13 cellular contexts compared by ENCODE assay signal in the genomic region with DNA sequence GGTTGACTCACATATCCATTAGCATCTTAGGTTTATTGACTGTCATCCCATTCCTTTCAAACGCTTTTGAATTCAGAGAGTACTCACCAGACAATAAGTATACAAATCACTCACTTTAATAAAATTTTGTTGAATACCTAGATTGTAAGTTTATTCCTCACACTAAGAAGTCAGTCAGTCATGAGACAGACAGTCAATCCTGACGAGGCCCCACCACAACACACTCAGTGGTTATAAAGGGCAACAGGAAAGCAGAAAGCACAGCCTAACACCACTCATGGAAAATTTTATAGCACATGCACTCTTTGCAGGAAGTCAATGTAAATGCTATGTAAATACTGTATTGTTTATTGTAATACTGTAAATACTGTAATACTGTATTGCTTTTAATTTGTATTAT.
DNase-seq lines count a peak whose midpoint lies in the region; ATAC-seq lines count a peak whose summit lies in the region.
"Had no signal": no experiment of that assay in that cellular context is flagged by ENCODE, and none has a peak within 500 bp of the region (broad histone marks: within the 10 kb centered on the region; RNA-seq: fewer than 3 reads in every experiment).

No MANE protein-coding gene starts in this region.

- POLR2A ChIA-PET in activated CD4-positive, alpha-beta memory T cell treated with anti-CD3 and anti-CD28 coated beads for 36 hours (lab: Charles Lee), result no interaction called here
- POLR2A ChIA-PET in activated CD4-positive, alpha-beta memory T cell treated with anti-CD3 and anti-CD28 coated beads, Interleukin-2, amount 10 ng/mL, durations not matched to agents 7 days and 5 days (lab: Charles Lee), result no interaction called here
- POLR2A ChIA-PET in activated CD8-positive, alpha-beta T cell treated with anti-CD3 and anti-CD28 coated beads, Interleukin-2, amount 10 ng/mL, durations not matched to agents 7 days and 5 days (lab: Charles Lee), result no interaction called here

- intact Hi-C loops in activated CD4-positive, alpha-beta memory T cell treated with anti-CD3 and anti-CD28 coated beads for 36 hours (cut with micrococcal nuclease), result no loop called here

- CTCF ChIA-PET in activated CD4-positive, alpha-beta memory T cell treated with anti-CD3 and anti-CD28 coated beads for 36 hours (lab: Charles Lee), result no interaction called here
- CTCF ChIA-PET in activated CD4-positive, alpha-beta memory T cell treated with anti-CD3 and anti-CD28 coated beads, Interleukin-2, amount 10 ng/mL, durations not matched to agents 7 days and 5 days (lab: Charles Lee), result no interaction called here
- CTCF ChIA-PET in activated CD8-positive, alpha-beta T cell treated with anti-CD3 and anti-CD28 coated beads, Interleukin-2, amount 10 ng/mL, durations not matched to agents 7 days and 5 days (lab: Charles Lee), result no interaction called here

- no peaks in the 10 kb centered on the region for H3K9me3 Mint-ChIP-seq in activated CD4-positive, alpha-beta memory T cell treated with anti-CD3 and anti-CD28 coated beads for 36 hours
- H3K9me3 Mint-ChIP-seq in activated CD4-positive, alpha-beta memory T cell treated with anti-CD3 and anti-CD28 coated beads, Interleukin-2, amount 10 ng/mL, durations not matched to agents 7 days and 5 days, result no peaks in the 10 kb centered on the region
- no peaks in the 10 kb centered on the region for H3K9me3 Mint-ChIP-seq in activated CD8-positive, alpha-beta T cell treated with anti-CD3 and anti-CD28 coated beads, Interleukin-2, amount 10 ng/mL, durations not matched to agents 7 days and 5 days (ENCODE audit: insufficient read depth)
- H3K9me3 Mint-ChIP-seq: neural crest cell, WTC11 had no signal

- no peak overlapping the region for H3K4me3 Mint-ChIP-seq in activated CD4-positive, alpha-beta memory T cell treated with anti-CD3 and anti-CD28 coated beads for 36 hours
- no peak overlapping the region for H3K4me3 Mint-ChIP-seq in activated CD4-positive, alpha-beta memory T cell treated with anti-CD3 and anti-CD28 coated beads, Interleukin-2, amount 10 ng/mL, durations not matched to agents 7 days and 5 days
- no peak overlapping the region for H3K4me3 Mint-ChIP-seq in activated CD8-positive, alpha-beta T cell treated with anti-CD3 and anti-CD28 coated beads, Interleukin-2, amount 10 ng/mL, durations not matched to agents 7 days and 5 days
- H3K4me3 Mint-ChIP-seq: neural crest cell, WTC11 had no signal

- ATAC-seq in activated CD8-positive, alpha-beta T cell treated with anti-CD3 and anti-CD28 coated beads, Interleukin-2, amount 10 ng/mL, durations not matched to agents 7 days and 5 days, result peak; percentile 63
- no peak for ATAC-seq in HG03378 (IDR thresholded peaks at IDR 0.05; ENCODE audit: unreplicated experiment)
- no peak for ATAC-seq in esophagus mucosa
- ATAC-seq: WTC11 had no signal

- no peaks in the 10 kb centered on the region for H3K27me3 Mint-ChIP-seq in activated CD4-positive, alpha-beta memory T cell treated with anti-CD3 and anti-CD28 coated beads for 36 hours
- no peaks in the 10 kb centered on the region for H3K27me3 Mint-ChIP-seq in activated CD4-positive, alpha-beta memory T cell treated with anti-CD3 and anti-CD28 coated beads, Interleukin-2, amount 10 ng/mL, durations not matched to agents 7 days and 5 days
- no peaks in the 10 kb centered on the region for H3K27me3 Mint-ChIP-seq in activated CD8-positive, alpha-beta T cell treated with anti-CD3 and anti-CD28 coated beads, Interleukin-2, amount 10 ng/mL, durations not matched to agents 7 days and 5 days (ENCODE audit: low read depth)

- DNase-seq in activated CD4-positive, alpha-beta memory T cell treated with anti-CD3 and anti-CD28 coated beads for 36 hours, result peak; percentile 67
- DNase-seq in activated CD4-positive, alpha-beta memory T cell treated with anti-CD3 and anti-CD28 coated beads, Interleukin-2, amount 10 ng/mL, durations not matched to agents 7 days and 5 days, result no peak
- DNase-seq in LHCN-M2 (ENCODE audit: low read depth), result peak; percentile 17
- no peak for DNase-seq in activated CD8-positive, alpha-beta T cell treated with anti-CD3 and anti-CD28 coated beads, Interleukin-2, amount 10 ng/mL, durations not matched to agents 7 days and 5 days
- peak; percentile 29 for DNase-seq in stimulated activated CD4-positive, alpha-beta T cell treated with anti-CD3 and anti-CD28 coated beads, Interleukin-4, amount 100 ng/mL, for 24 hours
- DNase-seq in ureter (ENCODE audit: low spot score), result no peak
- DNase-seq: esophagus squamous epithelium; NK-92 treated with Interleukin-12 subunit alpha and Interleukin-12 subunit beta, amount 100 ng/mL, for 24 hours; right lobe of liver had no signal

- H3K4me1 Mint-ChIP-seq in activated CD4-positive, alpha-beta memory T cell treated with anti-CD3 and anti-CD28 coated beads for 36 hours (ENCODE audit: low read depth), result peaks cover 11% of the 10 kb centered on the region
- peaks cover 6% of the 10 kb centered on the region for H3K4me1 Mint-ChIP-seq in activated CD4-positive, alpha-beta memory T cell treated with anti-CD3 and anti-CD28 coated beads, Interleukin-2, amount 10 ng/mL, durations not matched to agents 7 days and 5 days
- peaks cover 5% of the 10 kb centered on the region for H3K4me1 Mint-ChIP-seq in activated CD8-positive, alpha-beta T cell treated with anti-CD3 and anti-CD28 coated beads, Interleukin-2, amount 10 ng/mL, durations not matched to agents 7 days and 5 days (ENCODE audit: low read depth)
- H3K4me1 Mint-ChIP-seq: neural crest cell had no signal

- H3K36me3 Mint-ChIP-seq in activated CD4-positive, alpha-beta memory T cell treated with anti-CD3 and anti-CD28 coated beads for 36 hours, result no peaks in the 10 kb centered on the region
- no peaks in the 10 kb centered on the region for H3K36me3 Mint-ChIP-seq in activated CD4-positive, alpha-beta memory T cell treated with anti-CD3 and anti-CD28 coated beads, Interleukin-2, amount 10 ng/mL, durations not matched to agents 7 days and 5 days (ENCODE audit: low read depth)
- H3K36me3 Mint-ChIP-seq in activated CD8-positive, alpha-beta T cell treated with anti-CD3 and anti-CD28 coated beads, Interleukin-2, amount 10 ng/mL, durations not matched to agents 7 days and 5 days (ENCODE audit: low read depth), result no peaks in the 10 kb centered on the region
- H3K36me3 Mint-ChIP-seq: WTC11 had no signal

- no peak overlapping the region for H3K27ac Mint-ChIP-seq in activated CD4-positive, alpha-beta memory T cell treated with anti-CD3 and anti-CD28 coated beads for 36 hours
- H3K27ac Mint-ChIP-seq in activated CD4-positive, alpha-beta memory T cell treated with anti-CD3 and anti-CD28 coated beads, Interleukin-2, amount 10 ng/mL, durations not matched to agents 7 days and 5 days, result no peak overlapping the region
- no peak overlapping the region for H3K27ac Mint-ChIP-seq in activated CD8-positive, alpha-beta T cell treated with anti-CD3 and anti-CD28 coated beads, Interleukin-2, amount 10 ng/mL, durations not matched to agents 7 days and 5 days
- H3K27ac Mint-ChIP-seq: WTC11 had no signal

Comparison
In these comparisons a context has a peak if more than half of its experiments do, and no peak if none do; other contexts are left out.
1. DNase-seq: peak in activated CD4-positive, alpha-beta memory T cell treated with anti-CD3 and anti-CD28 coated beads for 36 hours (single experiment), LHCN-M2 (single experiment) and stimulated activated CD4-positive, alpha-beta T cell treated with anti-CD3 and anti-CD28 coated beads, Interleukin-4, amount 100 ng/mL, for 24 hours (single experiment); none in activated CD4-positive, alpha-beta memory T cell treated with anti-CD3 and anti-CD28 coated beads, Interleukin-2, amount 10 ng/mL, durations not matched to agents 7 days and 5 days (single experiment), activated CD8-positive, alpha-beta T cell treated with anti-CD3 and anti-CD28 coated beads, Interleukin-2, amount 10 ng/mL, durations not matched to agents 7 days and 5 days (single experiment) and ureter (single experiment).